Comparison of ENCODE assay signal across 20 cellular contexts in genomic region chr3:55207744-55208143, GRCh38.
"Had no signal": no experiment of that assay in that cellular context is flagged by ENCODE, and none has a peak within 500 bp of the region (broad histone marks: within the 10 kb centered on the region; RNA-seq: fewer than 3 reads in every experiment).

No MANE protein-coding gene starts in this region.

- DNase-seq: activated CD4-positive, alpha-beta T cell treated with anti-CD3 and anti-CD28 coated beads for 4 hours; activated CD8-positive, alpha-beta memory T cell treated with anti-CD3 and anti-CD28 coated beads, Interleukin-2, amount 50 U/mL, for 4 hours; activated CD8-positive, alpha-beta T cell treated with anti-CD3 and anti-CD28 coated beads for 36 hours; activated effector memory CD4-positive, alpha-beta T cell treated with Interleukin-2 at 50 U/mL for 16 hours; activated naive CD4-positive, alpha-beta T cell; activated T-cell treated with anti-CD3 and anti-CD28 coated beads, Interleukin-2, amount 50 U/mL, for 1 hour; aorta; caudate nucleus; KBM-7; NCI-H1694; NCI-H2029; NCI-H2107; NCI-H510A treated with DMSO at 0.1 percent for 48 hours; NCI-H774; PC-3; SHP77 had no signal

- H3K27ac Mint-ChIP-seq: activated CD8-positive, alpha-beta T cell treated with anti-CD3 and anti-CD28 coated beads for 36 hours; activated naive CD4-positive, alpha-beta T cell treated with anti-CD3 and anti-CD28 coated beads, Interleukin-2, amount 50 U/mL, for 24 hours; T-helper 1 cell treated with Interleukin-12 subunit alpha and Interleukin-12 subunit beta and Interleukin-4 antibody, amounts not matched to agents 30 μg/mL and 1 μg/mL, for 36 hours had no signal

- H3K4me3 ChIP-seq: breast epithelium had no signal

- H3K4me3 Mint-ChIP-seq: activated CD8-positive, alpha-beta T cell treated with anti-CD3 and anti-CD28 coated beads for 36 hours; activated naive CD4-positive, alpha-beta T cell treated with anti-CD3 and anti-CD28 coated beads, Interleukin-2, amount 50 U/mL, for 24 hours; T-helper 1 cell treated with Interleukin-12 subunit alpha and Interleukin-12 subunit beta and Interleukin-4 antibody, amounts not matched to agents 30 μg/mL and 1 μg/mL, for 36 hours had no signal

- H3K27me3 Mint-ChIP-seq: activated CD8-positive, alpha-beta T cell treated with anti-CD3 and anti-CD28 coated beads for 36 hours; activated naive CD4-positive, alpha-beta T cell treated with anti-CD3 and anti-CD28 coated beads, Interleukin-2, amount 50 U/mL, for 24 hours had no signal

- H3K9me3 Mint-ChIP-seq: activated CD8-positive, alpha-beta T cell treated with anti-CD3 and anti-CD28 coated beads for 36 hours had no signal

- H3K4me1 Mint-ChIP-seq: activated naive CD4-positive, alpha-beta T cell treated with anti-CD3 and anti-CD28 coated beads, Interleukin-2, amount 50 U/mL, for 24 hours had no signal

- H3K4me1 ChIP-seq: breast epithelium had no signal

- ATAC-seq: activated CD4-positive, CD25-positive, alpha-beta regulatory T cell treated with anti-CD3 and anti-CD28 coated beads, Interleukin-2, amount 50 U/mL, for 24 hours; activated CD8-positive, alpha-beta T cell treated with anti-CD3 and anti-CD28 coated beads for 36 hours; PC-3 had no signal

- H3K36me3 Mint-ChIP-seq: activated naive CD4-positive, alpha-beta T cell treated with anti-CD3 and anti-CD28 coated beads, Interleukin-2, amount 50 U/mL, for 24 hours had no signal

- H3K27ac ChIP-seq: breast epithelium had no signal

- H3K27me3 ChIP-seq: breast epithelium had no signal

- H3K36me3 ChIP-seq: breast epithelium had no signal
